ENCODE assay signal across 8 cellular contexts in the genomic region with DNA sequence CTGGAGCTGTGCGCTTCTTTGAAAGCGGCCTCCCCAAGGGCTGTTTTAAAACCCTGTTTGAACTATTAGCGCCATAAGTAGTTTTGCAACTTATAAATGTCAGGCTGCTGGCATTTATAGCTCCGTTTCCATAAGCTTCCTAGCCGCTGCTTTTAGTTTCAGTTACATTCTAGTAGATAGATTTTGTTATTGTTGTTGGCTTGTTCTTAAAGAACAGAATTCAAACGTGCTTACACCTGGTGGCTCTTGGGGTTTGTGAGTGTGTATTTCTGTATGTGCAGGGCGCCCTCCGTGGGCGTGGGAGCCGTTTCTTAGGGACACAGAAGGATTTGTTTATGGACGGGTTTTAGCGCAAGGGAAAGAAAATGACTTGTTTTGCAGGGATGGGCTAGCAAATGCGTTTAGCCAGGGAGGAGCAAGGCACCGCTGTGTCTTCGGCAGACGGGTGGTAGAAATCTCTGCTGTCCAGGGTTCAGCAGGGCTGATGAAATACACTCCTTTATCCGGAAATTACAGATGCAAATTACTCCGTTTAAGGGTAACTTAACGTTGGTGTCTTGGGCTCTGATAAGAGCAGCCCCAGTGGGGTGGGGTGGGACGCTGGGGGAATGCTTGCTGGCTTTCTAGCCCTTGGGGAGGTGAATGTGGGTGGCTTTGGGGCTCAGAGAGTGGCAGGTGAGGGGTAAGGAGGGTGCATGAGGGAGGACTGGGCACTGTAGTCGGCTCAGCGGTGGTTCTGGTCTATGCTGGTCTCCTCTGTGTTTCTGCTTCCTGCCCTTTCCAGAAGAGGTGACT. TPM values are rescaled to one million over a fixed set of nuclear protein-coding genes. Genes with fewer than 3 reads are reported as not detected.
A peak's percentile ranks its signal among the peaks of the same experiment; 100 is the strongest.
DNase-seq lines count a peak whose midpoint lies in the region; ATAC-seq, FAIRE-seq and TF ChIP-seq lines count a peak whose summit lies in the region.

No MANE protein-coding gene starts in this region.

- TF ChIP-seq EP300 in stomach (IDR thresholded peaks at IDR 0.05): no peak

- no peak overlapping the region for H3K27ac Mint-ChIP-seq in activated naive CD8-positive, alpha-beta T cell
- no peak overlapping the region for H3K27ac Mint-ChIP-seq in immature natural killer cell

- ATAC-seq in GM18498 (IDR thresholded peaks at IDR 0.05; ENCODE audit: unreplicated experiment) (peak; percentile 9), HG03159 (IDR thresholded peaks at IDR 0.05; ENCODE audit: unreplicated experiment) (peak; percentile 24), HG02981 (IDR thresholded peaks at IDR 0.05; ENCODE audit: unreplicated experiment) (no peak)

- no peaks in the 10 kb centered on the region for H3K36me3 Mint-ChIP-seq in activated naive CD8-positive, alpha-beta T cell
- no peaks in the 10 kb centered on the region for H3K36me3 Mint-ChIP-seq in immature natural killer cell

- H3K4me3 ChIP-seq in stomach: peak overlapping the region; percentile 43 to 56 (median 48)

- intact Hi-C loops in stomach (cut with DNase I; ENCODE audit: low total_unique reads): no loop called here

- peaks cover 11 to 22% (median 21%) of the 10 kb centered on the region in 4 donors for H3K4me1 ChIP-seq in stomach

- H3K4me1 Mint-ChIP-seq in activated naive CD8-positive, alpha-beta T cell (ENCODE audit: low read depth): peaks cover 20% of the 10 kb centered on the region
- H3K4me1 Mint-ChIP-seq in immature natural killer cell: peaks cover 25 to 29% of the 10 kb centered on the region in 2 donors

- FAIRE-seq in frontal cortex (lab: Jason Lieb, UNC): no peak

- CTCF ChIA-PET in GM10248 (lab: Yijun Ruan, JAX): interaction anchor here (1.2 to 3.8 kb wide), 12 partner anchors 10 to 147 kb away, joined by 3 to 27 read pairs (median 5); no protein-coding TSS in a partner anchor

- no peaks in the 10 kb centered on the region for H3K9me3 Mint-ChIP-seq in activated naive CD8-positive, alpha-beta T cell (ENCODE audit: low read depth)
- H3K9me3 Mint-ChIP-seq in immature natural killer cell: peaks cover 0 to 6% (median 0%) of the 10 kb centered on the region in 6 donors

- peak overlapping the region in 1 of 5 donors; percentile 30 for H3K27ac ChIP-seq in stomach

- no peak for DNase-seq in immature natural killer cell
- no peak for DNase-seq in stomach
- no peak for DNase-seq in frontal cortex (ENCODE audit: low spot score in 2 of 2)
- no peak for DNase-seq in GM10248 (ENCODE audit: extremely low spot score)

- POLR2A ChIA-PET in GM10248 (lab: Yijun Ruan, JAX): interaction anchor here (0.9 kb wide), 1 partner anchor 12 kb away, joined by 3 read pairs; no protein-coding TSS in a partner anchor

- no peaks in the 10 kb centered on the region for H3K9me3 ChIP-seq in stomach

- TF ChIP-seq CTCF in stomach (IDR thresholded peaks at IDR 0.05): no peak
- TF ChIP-seq CTCF in GM10248 (IDR thresholded peaks at IDR 0.05; ENCODE audit: control extremely low read depth, extremely low read depth, low read depth, missing control alignments): no peak

- peak overlapping the region; percentile 81 for H3K4me3 Mint-ChIP-seq in activated naive CD8-positive, alpha-beta T cell
- peak overlapping the region; percentile 61 to 90 (median 80) for H3K4me3 Mint-ChIP-seq in immature natural killer cell

- no peak for TF ChIP-seq POLR2A in stomach (IDR thresholded peaks at IDR 0.05)

- peaks cover 0 to 98% (median 53%) of the 10 kb centered on the region in 3 donors for H3K27me3 ChIP-seq in stomach

- no peaks in the 10 kb centered on the region for H3K36me3 ChIP-seq in stomach

- peaks cover 36% of the 10 kb centered on the region for H3K27me3 Mint-ChIP-seq in activated naive CD8-positive, alpha-beta T cell
- H3K27me3 Mint-ChIP-seq in immature natural killer cell (ENCODE audit: low read depth in 3 of 3): peaks cover 24 to 34% (median 27%) of the 10 kb centered on the region in 3 donors

- 4 to 7% (median 6%) methylated on average over 22 of the region's 22 CpGs for WGBS in stomach, 5 donors

RNA-seq across cellular contexts. Expression of gene SV2B, which starts 0.7 kb away (rescaled TPM):
- polyA plus RNA-seq in immature natural killer cell: not detected
- total RNA-seq in stomach: 1 to 10 TPM in 1 of 5 donors, under 1 TPM in 2, not detected in 2; 0.14 to 1.7 (median 0.45) TPM
- under 1 TPM in 2 of 3 donors, not detected in 1; 0.06 to 0.23 TPM for polyA plus RNA-seq in stomach
- 42.8 TPM for total RNA-seq in frontal cortex

Comparison
In these comparisons a context has a peak if more than half of its experiments do, and no peak if none do; other contexts are left out.
1. RNA of gene SV2B, which starts 0.7 kb away (total RNA-seq): 42.8 TPM in frontal cortex (single experiment); 0.14 to 1.7 TPM in stomach; every median in the first group is over 10 times any median in the second.